ENCODE assay signal across 23 cellular contexts in the genomic region with DNA sequence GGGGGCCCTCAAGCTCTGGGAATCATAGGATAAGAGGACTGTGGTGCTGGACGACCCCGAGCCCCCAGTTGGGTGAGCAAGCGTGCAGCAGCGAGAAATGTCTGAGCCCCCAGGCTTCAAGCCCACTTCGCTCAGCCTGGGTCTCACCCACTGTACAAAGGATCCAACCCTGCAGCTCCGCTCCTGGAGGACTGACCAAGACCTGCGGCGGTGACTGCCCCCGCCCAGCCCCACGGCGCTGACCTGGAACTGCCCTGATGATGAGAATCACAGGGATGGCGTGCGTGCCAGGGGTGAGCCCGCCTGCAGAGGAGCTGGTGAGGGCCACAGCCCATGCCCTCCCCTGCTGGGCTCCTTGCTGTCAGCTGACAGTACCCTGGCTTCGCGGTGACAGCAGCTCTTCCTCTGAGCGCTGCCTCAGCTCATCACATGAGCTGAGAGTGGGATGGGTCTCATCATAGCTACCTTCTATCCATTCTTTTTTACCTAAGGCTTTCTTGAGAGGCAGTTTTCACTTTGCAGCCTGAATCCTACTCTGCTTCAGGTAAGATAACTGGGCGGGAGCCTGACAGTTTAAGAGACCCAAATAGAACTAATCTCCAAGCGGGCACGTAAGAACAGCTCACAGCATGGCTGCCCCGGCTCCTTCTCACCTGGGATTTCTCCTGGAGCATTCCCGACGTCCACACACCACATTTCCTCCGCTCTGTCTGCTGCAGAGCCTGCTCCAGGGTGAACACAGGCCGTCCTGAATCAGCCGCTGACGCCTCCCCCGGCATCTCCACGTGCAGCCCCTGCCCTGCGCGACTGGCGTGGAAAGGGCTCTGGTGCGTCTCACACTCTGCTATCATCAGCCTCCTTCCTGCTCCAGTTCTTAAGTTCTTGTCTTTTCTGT.
"Had no signal": no experiment of that assay in that cellular context is flagged by ENCODE, and none has a peak within 500 bp of the region (broad histone marks: within the 10 kb centered on the region; RNA-seq: fewer than 3 reads in every experiment).

No MANE protein-coding gene starts in this region.

- H3K36me3 Mint-ChIP-seq: activated naive CD8-positive, alpha-beta T cell; natural killer cell treated with Interleukin-12 subunit alpha and Interleukin-12 subunit beta and Interleukin-15 and Interleukin-18, amount 100 ng/mL, for 72 hours; type B pancreatic cell had no signal

- H3K4me1 Mint-ChIP-seq: activated CD4-positive, alpha-beta T cell treated with anti-CD3 and anti-CD28 coated beads for 36 hours had no signal

- H3K36me3 ChIP-seq: gastroesophageal sphincter, heart right ventricle, pancreas, right atrium auricular region, thoracic aorta, vagina had no signal

- H3K4me3 Mint-ChIP-seq: activated CD4-positive, alpha-beta T cell treated with anti-CD3 and anti-CD28 coated beads for 36 hours; activated naive CD8-positive, alpha-beta T cell; natural killer cell treated with Interleukin-12 subunit alpha and Interleukin-12 subunit beta and Interleukin-15 and Interleukin-18, amount 100 ng/mL, for 72 hours; T-helper 2 cell treated with Interferon-gamma antibody and Interleukin-4, amounts not matched to agents 5 μg/mL and 100 μg/mL, for 36 hours; type B pancreatic cell had no signal

- H3K9me3 ChIP-seq: gastroesophageal sphincter, mucosa of descending colon, pancreas, psoas muscle, right atrium auricular region, thoracic aorta, vagina had no signal

- ATAC-seq: activated CD4-positive, alpha-beta T cell treated with anti-CD3 and anti-CD28 coated beads for 36 hours; gastroesophageal sphincter; heart right ventricle; left lobe of liver; mucosa of descending colon; pancreas; psoas muscle; stimulated activated naive CD8-positive, alpha-beta T cell treated with anti-CD3 and anti-CD28 coated beads, Interleukin-15, Interleukin-2, amounts not matched to agents 100 U/mL and 50 U/mL, for 24 hours had no signal

- H3K27me3 Mint-ChIP-seq: natural killer cell treated with Interleukin-12 subunit alpha and Interleukin-12 subunit beta and Interleukin-15 and Interleukin-18, amount 100 ng/mL, for 72 hours; type B pancreatic cell had no signal

- DNase-seq: activated CD4-positive, alpha-beta T cell treated with anti-CD3 and anti-CD28 coated beads for 36 hours; activated CD4-positive, CD25-positive, alpha-beta regulatory T cell; activated effector memory CD4-positive, alpha-beta T cell treated with Interleukin-2 at 50 U/mL for 16 hours; activated naive CD4-positive, alpha-beta T cell treated with Interleukin-2 at 50 U/mL for 16 hours; heart right ventricle; kidney glomerular epithelial cell; mucosa of descending colon; stimulated activated CD4-positive, alpha-beta T cell treated with anti-CD3 and anti-CD28 coated beads, Interleukin-2, amount 100 ng/mL, for 48 hours; stimulated activated naive CD8-positive, alpha-beta T cell treated with anti-CD3 and anti-CD28 coated beads, Interleukin-15, Interleukin-2, amounts not matched to agents 100 U/mL and 50 U/mL, for 24 hours; T-helper 1 cell had no signal

- H3K4me3 ChIP-seq: coronary artery, dorsolateral prefrontal cortex, gastroesophageal sphincter, heart right ventricle, mucosa of descending colon, pancreas, psoas muscle, right atrium auricular region, thoracic aorta, vagina had no signal

- H3K27ac ChIP-seq: coronary artery, gastroesophageal sphincter, heart right ventricle, pancreas, psoas muscle, right atrium auricular region, thoracic aorta, vagina had no signal

- H3K9me3 Mint-ChIP-seq: natural killer cell treated with Interleukin-12 subunit alpha and Interleukin-12 subunit beta and Interleukin-15 and Interleukin-18, amount 100 ng/mL, for 72 hours; type B pancreatic cell had no signal

- H3K27ac Mint-ChIP-seq: activated CD4-positive, alpha-beta T cell treated with anti-CD3 and anti-CD28 coated beads for 36 hours; activated naive CD8-positive, alpha-beta T cell; natural killer cell treated with Interleukin-12 subunit alpha and Interleukin-12 subunit beta and Interleukin-15 and Interleukin-18, amount 100 ng/mL, for 72 hours; T-helper 2 cell treated with Interferon-gamma antibody and Interleukin-4, amounts not matched to agents 5 μg/mL and 100 μg/mL, for 36 hours; type B pancreatic cell had no signal

- H3K27me3 ChIP-seq: dorsolateral prefrontal cortex, pancreas, right atrium auricular region, vagina had no signal

- H3K4me1 ChIP-seq: gastroesophageal sphincter, heart right ventricle, pancreas, psoas muscle, right atrium auricular region, vagina had no signal
